8 cellular contexts compared by ENCODE assay signal in genomic region chr12:76879710-76880025, GRCh38. TPM values are rescaled to one million over a fixed set of nuclear protein-coding genes. Genes with fewer than 3 reads are reported as not detected.
DNase-seq lines count a peak whose midpoint lies in the region; ATAC-seq and TF ChIP-seq lines count a peak whose summit lies in the region.

No MANE protein-coding gene starts in this region.

- peaks cover 0 to 33% (median 14%) of the 10 kb centered on the region in 10 experiments; a peak in 15 of 20 replicates for H3K4me1 ChIP-seq in BLaER1 treated with 17β-estradiol and CSF1 and Interleukin-3, amounts not matched to agents 10 nM and 100 nM
- peaks cover 5% of the 10 kb centered on the region for H3K4me1 ChIP-seq in KMS-11 (ENCODE audit: low read depth, poor library complexity, severe bottlenecking)

- no peak for ATAC-seq in natural killer cell
- no peak for ATAC-seq in GM19324 (IDR thresholded peaks at IDR 0.05; ENCODE audit: low FRiP score, unreplicated experiment)
- ATAC-seq in HG03565 (IDR thresholded peaks at IDR 0.05; ENCODE audit: unreplicated experiment), result no peak
- ATAC-seq in GM21526 (IDR thresholded peaks at IDR 0.05; ENCODE audit: low FRiP score, unreplicated experiment), result no peak

- H3K27ac Mint-ChIP-seq in dendritic cell treated with granulocyte-macrophage colony-stimulating factor and Interleukin-4, amounts not matched to agents 40 ng/mL and 50 ng/mL, for 4 days, result no peak overlapping the region
- H3K27ac Mint-ChIP-seq in natural killer cell, result peak overlapping the region in 1 of 2 donors; percentile 56

- H3K4me2 ChIP-seq in BLaER1 treated with 17β-estradiol and CSF1 and Interleukin-3, amounts not matched to agents 10 nM and 100 nM, result peak overlapping the region; percentile 89 to 99 (median 94)
- peak overlapping the region; percentile 87 for H3K4me2 ChIP-seq in KMS-11

- H3K9me3 ChIP-seq in BLaER1 treated with 17β-estradiol and CSF1 and Interleukin-3, amounts not matched to agents 10 nM and 100 nM (replicated peaks in 1 of 11), result peaks cover 0 to under 1% (median 0%) of the 10 kb centered on the region in 11 experiments; a peak in 1 of 22 replicates

- H3K9me3 Mint-ChIP-seq in dendritic cell treated with granulocyte-macrophage colony-stimulating factor and Interleukin-4, amounts not matched to agents 40 ng/mL and 50 ng/mL, for 4 days, result no peaks in the 10 kb centered on the region
- no peaks in the 10 kb centered on the region for H3K9me3 Mint-ChIP-seq in natural killer cell

- intact Hi-C loops in dendritic cell treated with granulocyte-macrophage colony-stimulating factor and Interleukin-4, amounts not matched to agents 40 ng/mL and 50 ng/mL, for 4 days (cut with micrococcal nuclease), result no loop called here
- intact Hi-C loops in natural killer cell (cut with micrococcal nuclease), result no loop called here

- H3K27me3 ChIP-seq in BLaER1 treated with 17β-estradiol and CSF1 and Interleukin-3, amounts not matched to agents 10 nM and 100 nM, result peaks cover 0 to 20% (median 9%) of the 10 kb centered on the region in 11 experiments; a peak in 13 of 22 replicates
- H3K27me3 ChIP-seq in KMS-11 (ENCODE audit: insufficient read depth, low read depth), result no peaks in the 10 kb centered on the region

- peaks cover 53% of the 10 kb centered on the region for H3K27me3 Mint-ChIP-seq in dendritic cell treated with granulocyte-macrophage colony-stimulating factor and Interleukin-4, amounts not matched to agents 40 ng/mL and 50 ng/mL, for 4 days
- peaks cover 36 to 44% of the 10 kb centered on the region in 2 donors for H3K27me3 Mint-ChIP-seq in natural killer cell (ENCODE audit: low read depth in 2 of 2)

- no peak for TF ChIP-seq CTCF in KMS-11 (conservative IDR thresholded peaks at IDR 0.05; ENCODE audit: low read depth, low read length)
- no peak for TF ChIP-seq CTCF in natural killer cell (IDR thresholded peaks at IDR 0.05)

- H3K79me2 ChIP-seq in KMS-11 (ENCODE audit: insufficient read depth, low read depth), result no peaks in the 10 kb centered on the region

- DNase-seq in natural killer cell, result no peak
- DNase-seq in NCI-H524 treated with DMSO at 0.1 percent for 48 hours (lab: John Stamatoyannopoulos, UW), result no peak

- H2AFZ ChIP-seq in KMS-11 (ENCODE audit: low read depth), result peak overlapping the region; percentile 97

- peak overlapping the region in 6 of 11 experiments; percentile 69 to 77 (median 75); a peak in 6 of 22 replicates for H3K27ac ChIP-seq in BLaER1 treated with 17β-estradiol and CSF1 and Interleukin-3, amounts not matched to agents 10 nM and 100 nM
- H3K27ac ChIP-seq in KMS-11, result no peak overlapping the region

- H4K20me1 ChIP-seq in BLaER1 treated with 17β-estradiol and CSF1 and Interleukin-3, amounts not matched to agents 10 nM and 100 nM, result no peaks in the 10 kb centered on the region
- H4K20me1 ChIP-seq in KMS-11 (ENCODE audit: insufficient read depth), result no peaks in the 10 kb centered on the region

- H3K9ac ChIP-seq in BLaER1 treated with 17β-estradiol and CSF1 and Interleukin-3, amounts not matched to agents 10 nM and 100 nM, result peak overlapping the region in 10 of 11 experiments; percentile 73 to 85 (median 82); a peak in 15 of 22 replicates
- no peak overlapping the region for H3K9ac ChIP-seq in KMS-11

- peak overlapping the region; percentile 70 to 91 (median 82); a peak in 19 of 20 replicates for H3K4me3 ChIP-seq in BLaER1 treated with 17β-estradiol and CSF1 and Interleukin-3, amounts not matched to agents 10 nM and 100 nM
- H3K4me3 ChIP-seq in KMS-11 (IDR thresholded peaks at IDR 0.05; ENCODE audit: insufficient read depth, low read depth, low read length), result no peak overlapping the region

- peak overlapping the region; percentile 84 for H3K4me3 Mint-ChIP-seq in dendritic cell treated with granulocyte-macrophage colony-stimulating factor and Interleukin-4, amounts not matched to agents 40 ng/mL and 50 ng/mL, for 4 days
- peak overlapping the region; percentile 92 for H3K4me3 Mint-ChIP-seq in natural killer cell

- no peaks in the 10 kb centered on the region for H3K36me3 ChIP-seq in BLaER1 treated with 17β-estradiol and CSF1 and Interleukin-3, amounts not matched to agents 10 nM and 100 nM
- no peaks in the 10 kb centered on the region for H3K36me3 ChIP-seq in KMS-11 (ENCODE audit: insufficient read depth)

- peaks cover 6% of the 10 kb centered on the region for H3K36me3 Mint-ChIP-seq in dendritic cell treated with granulocyte-macrophage colony-stimulating factor and Interleukin-4, amounts not matched to agents 40 ng/mL and 50 ng/mL, for 4 days (ENCODE audit: low read depth)
- no peaks in the 10 kb centered on the region for H3K36me3 Mint-ChIP-seq in natural killer cell

- peaks cover 16% of the 10 kb centered on the region for H3K4me1 Mint-ChIP-seq in dendritic cell treated with granulocyte-macrophage colony-stimulating factor and Interleukin-4, amounts not matched to agents 40 ng/mL and 50 ng/mL, for 4 days (ENCODE audit: low read depth)
- H3K4me1 Mint-ChIP-seq in natural killer cell, result peaks cover 13 to 20% of the 10 kb centered on the region in 2 donors

RNA-seq across cellular contexts. Expression of gene CSRP2, which starts 0.8 kb away (rescaled TPM):
- under 1 TPM in 1 of 3 donors, not detected in 2; 0.08 TPM for total RNA-seq in natural killer cell
